35 cellular contexts compared by ENCODE assay signal in the genomic region with DNA sequence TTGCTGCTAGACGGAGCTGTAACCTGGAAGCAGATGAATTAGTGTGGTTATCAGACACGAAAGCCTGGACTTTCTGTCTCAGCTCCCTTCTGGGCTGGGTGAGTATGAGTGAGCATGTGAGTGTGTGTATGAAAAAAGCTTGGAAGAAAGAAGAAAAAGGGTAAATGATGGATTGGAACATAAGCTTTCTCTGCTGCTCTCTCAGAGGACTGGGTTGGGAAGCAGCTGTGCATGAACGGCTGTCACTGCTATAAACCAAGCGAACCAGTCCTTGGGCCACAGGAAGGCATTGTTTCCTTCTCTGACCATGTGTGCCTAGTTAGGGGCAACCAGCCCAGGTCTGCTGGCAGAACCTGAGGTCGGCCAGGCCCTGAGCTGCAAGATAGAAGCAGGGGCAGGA.
"Had no signal": no experiment of that assay in that cellular context is flagged by ENCODE, and none has a peak within 500 bp of the region (broad histone marks: within the 10 kb centered on the region; RNA-seq: fewer than 3 reads in every experiment).

No MANE protein-coding gene starts in this region.

- DNase-seq: activated CD4-positive, alpha-beta T cell treated with anti-CD3 and anti-CD28 coated beads for 36 hours; activated CD4-positive, alpha-beta T cell treated with anti-CD3 and anti-CD28 coated beads, Interleukin-2, amount 10 ng/mL, durations not matched to agents 7 days and 5 days; activated CD4-positive, alpha-beta T cell treated with anti-CD3 and anti-CD28 coated beads, Interleukin-2, amount 50 U/mL, for 48 hours; activated CD8-positive, alpha-beta T cell treated with anti-CD3 and anti-CD28 coated beads, Interleukin-2, amount 10 ng/mL, durations not matched to agents 7 days and 5 days; activated gamma-delta T cell; activated naive CD4-positive, alpha-beta T cell treated with Interleukin-2 at 50 U/mL for 16 hours; activated naive CD8-positive, alpha-beta T cell treated with anti-CD3 and anti-CD28 coated beads, Interleukin-2, amount 10 ng/mL, durations not matched to agents 7 days and 5 days; activated T-cell treated with anti-CD3 and anti-CD28 coated beads, Interleukin-2, amount 50 U/mL, for 24 hours; amygdala; Kasumi-1; KG1; MM.1S; NCI-H1092 treated with DMSO at 0.1 percent for 48 hours; NCI-H1417; NCI-H146; NCI-H187; NCI-H2029 treated with DMSO at 0.1 percent for 48 hours; NCI-H2107; NCI-H2171; NCI-H446; NCI-H524; NCI-H69; NCI-H82; SHP77; SK-N-SH had no signal

- FAIRE-seq: TTC549 had no signal

- H3K9ac ChIP-seq: SK-N-SH had no signal

- H3K4me1 Mint-ChIP-seq: activated CD4-positive, alpha-beta T cell treated with anti-CD3 and anti-CD28 coated beads for 36 hours; activated CD4-positive, alpha-beta T cell treated with anti-CD3 and anti-CD28 coated beads, Interleukin-2, amount 10 ng/mL, durations not matched to agents 7 days and 5 days; activated naive CD4-positive, alpha-beta T cell treated with anti-CD3 and anti-CD28 coated beads, Interleukin-2, amount 50 U/mL, for 24 hours; activated naive CD8-positive, alpha-beta T cell treated with anti-CD3 and anti-CD28 coated beads, Interleukin-2, amount 10 ng/mL, durations not matched to agents 7 days and 5 days had no signal

- H3K27me3 Mint-ChIP-seq: activated naive CD4-positive, alpha-beta T cell treated with anti-CD3 and anti-CD28 coated beads, Interleukin-2, amount 50 U/mL, for 24 hours had no signal

- H3K27ac ChIP-seq: ascending aorta, cardiac muscle cell, SJSA1 had no signal

- H3K9me3 ChIP-seq: ascending aorta, SJSA1, SK-N-SH had no signal

- H3K9me3 Mint-ChIP-seq: activated CD4-positive, alpha-beta T cell treated with anti-CD3 and anti-CD28 coated beads, Interleukin-2, amount 10 ng/mL, durations not matched to agents 7 days and 5 days; activated naive CD4-positive, alpha-beta T cell treated with anti-CD3 and anti-CD28 coated beads, Interleukin-2, amount 50 U/mL, for 24 hours; activated naive CD8-positive, alpha-beta T cell treated with anti-CD3 and anti-CD28 coated beads, Interleukin-2, amount 10 ng/mL, durations not matched to agents 7 days and 5 days; activated T-cell treated with anti-CD3 and anti-CD28 coated beads, Interleukin-2, amount 50 U/mL, for 24 hours; activated T-helper 2 cell treated with anti-CD3 and anti-CD28 coated beads, Interferon-gamma antibody, Interleukin-2, Interleukin-4, amounts not matched to agents 10 μg/mL and 5 μg/mL and 100 μg/mL, durations not matched to agents 14 hours and 24 hours and 36 hours; T-helper 1 cell treated with Interleukin-12 subunit alpha and Interleukin-12 subunit beta and Interleukin-4 antibody, amounts not matched to agents 30 μg/mL and 1 μg/mL, for 36 hours; T-helper 2 cell treated with Interferon-gamma antibody and Interleukin-4, amounts not matched to agents 5 μg/mL and 100 μg/mL, for 36 hours had no signal

- H3K4me3 Mint-ChIP-seq: activated CD4-positive, alpha-beta T cell treated with anti-CD3 and anti-CD28 coated beads for 36 hours; activated CD4-positive, alpha-beta T cell treated with anti-CD3 and anti-CD28 coated beads, Interleukin-2, amount 10 ng/mL, durations not matched to agents 7 days and 5 days; activated CD8-positive, alpha-beta T cell treated with anti-CD3 and anti-CD28 coated beads, Interleukin-2, amount 10 ng/mL, durations not matched to agents 7 days and 5 days; activated naive CD4-positive, alpha-beta T cell treated with anti-CD3 and anti-CD28 coated beads, Interleukin-2, amount 50 U/mL, for 24 hours; activated naive CD8-positive, alpha-beta T cell treated with anti-CD3 and anti-CD28 coated beads, Interleukin-2, amount 10 ng/mL, durations not matched to agents 7 days and 5 days; activated T-cell treated with anti-CD3 and anti-CD28 coated beads, Interleukin-2, amount 50 U/mL, for 24 hours; T-helper 1 cell treated with Interleukin-12 subunit alpha and Interleukin-12 subunit beta and Interleukin-4 antibody, amounts not matched to agents 30 μg/mL and 1 μg/mL, for 36 hours; T-helper 2 cell treated with Interferon-gamma antibody and Interleukin-4, amounts not matched to agents 5 μg/mL and 100 μg/mL, for 36 hours had no signal

- H3K27me3 ChIP-seq: ascending aorta, cardiac muscle cell, SJSA1 had no signal

- ATAC-seq: activated CD4-positive, alpha-beta T cell treated with anti-CD3 and anti-CD28 coated beads for 36 hours; activated CD4-positive, CD25-positive, alpha-beta regulatory T cell treated with anti-CD3 and anti-CD28 coated beads, Interleukin-2, amount 50 U/mL, for 24 hours; activated CD8-positive, alpha-beta T cell treated with anti-CD3 and anti-CD28 coated beads, Interleukin-2, amount 10 ng/mL, durations not matched to agents 7 days and 5 days; Panc1 had no signal

- H3K4me2 ChIP-seq: SK-N-SH had no signal

- H3K4me3 ChIP-seq: ascending aorta, cardiac muscle cell, SJSA1 had no signal

- H3K36me3 Mint-ChIP-seq: activated naive CD4-positive, alpha-beta T cell treated with anti-CD3 and anti-CD28 coated beads, Interleukin-2, amount 50 U/mL, for 24 hours; activated naive CD8-positive, alpha-beta T cell treated with anti-CD3 and anti-CD28 coated beads, Interleukin-2, amount 10 ng/mL, durations not matched to agents 7 days and 5 days had no signal

- H3K27ac Mint-ChIP-seq: activated CD4-positive, alpha-beta T cell treated with anti-CD3 and anti-CD28 coated beads for 36 hours; activated CD4-positive, alpha-beta T cell treated with anti-CD3 and anti-CD28 coated beads, Interleukin-2, amount 10 ng/mL, durations not matched to agents 7 days and 5 days; activated CD8-positive, alpha-beta T cell treated with anti-CD3 and anti-CD28 coated beads, Interleukin-2, amount 10 ng/mL, durations not matched to agents 7 days and 5 days; activated naive CD4-positive, alpha-beta T cell treated with anti-CD3 and anti-CD28 coated beads, Interleukin-2, amount 50 U/mL, for 24 hours; activated naive CD8-positive, alpha-beta T cell treated with anti-CD3 and anti-CD28 coated beads, Interleukin-2, amount 10 ng/mL, durations not matched to agents 7 days and 5 days; activated T-cell treated with anti-CD3 and anti-CD28 coated beads, Interleukin-2, amount 50 U/mL, for 24 hours; activated T-helper 2 cell treated with anti-CD3 and anti-CD28 coated beads, Interferon-gamma antibody, Interleukin-2, Interleukin-4, amounts not matched to agents 10 μg/mL and 5 μg/mL and 100 μg/mL, durations not matched to agents 14 hours and 24 hours and 36 hours; T-helper 1 cell treated with Interleukin-12 subunit alpha and Interleukin-12 subunit beta and Interleukin-4 antibody, amounts not matched to agents 30 μg/mL and 1 μg/mL, for 36 hours; T-helper 2 cell treated with Interferon-gamma antibody and Interleukin-4, amounts not matched to agents 5 μg/mL and 100 μg/mL, for 36 hours had no signal

- H3K36me3 ChIP-seq: cardiac muscle cell had no signal
